ENCODE assay signal across 1 cellular context in the genomic region with DNA sequence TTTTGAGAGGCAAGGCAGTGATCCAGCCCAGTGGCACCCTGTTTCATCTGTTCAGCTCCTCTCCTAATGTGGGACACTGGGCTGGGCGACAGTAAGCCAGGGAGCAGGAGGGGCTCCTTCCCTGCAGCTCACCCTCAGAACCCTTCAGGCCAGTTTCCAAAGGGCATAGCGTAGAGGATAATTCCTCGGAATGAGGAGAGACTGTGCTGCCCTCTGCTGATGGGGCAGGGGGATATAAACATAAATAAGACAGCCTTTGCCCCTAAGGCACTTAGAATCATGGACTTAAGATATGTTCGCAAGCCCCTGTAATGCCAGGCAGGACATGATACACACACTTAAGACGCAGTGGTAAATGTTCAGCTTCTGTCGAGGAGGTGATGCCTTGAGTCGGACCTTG.
TF ChIP-seq lines count a peak whose summit lies in the region.

No MANE protein-coding gene starts in this region.

TF ChIP-seq in K562, 482 proteins besides CTCF, POLR2A, EP300 and RAD21:
- TF ChIP-seq ZNF165 (CRISPR knock-in tag; IDR thresholded peaks at IDR 0.05; ENCODE audit: borderline replicate concordance) (no peak), TCF7 (IDR thresholded peaks at IDR 0.05; ENCODE audit: borderline replicate concordance) (no peak), NFATC3 (IDR thresholded peaks at IDR 0.05) (no peak), TAF15 (IDR thresholded peaks at IDR 0.05; ENCODE audit: low read depth, low read length) (no peak), HDAC1 (IDR thresholded peaks at IDR 0.05) (no peak), PHTF2 (CRISPR knock-in tag; IDR thresholded peaks at IDR 0.05) (no peak), CBX2 (IDR thresholded peaks at IDR 0.05; ENCODE audit: insufficient read depth, low read length, poor library complexity, severe bottlenecking) (no peak), ZNF561 (CRISPR knock-in tag; conservative IDR thresholded peaks at IDR 0.05) (no peak), KDM4B (IDR thresholded peaks at IDR 0.05; ENCODE audit: borderline replicate concordance in 2 of 2, low read depth in 1 of 2) (no peak), HDGF (IDR thresholded peaks at IDR 0.05) (no peak), ZNF766 (CRISPR knock-in tag; conservative IDR thresholded peaks at IDR 0.05) (no peak)
- TF ChIP-seq, protein P1, sequence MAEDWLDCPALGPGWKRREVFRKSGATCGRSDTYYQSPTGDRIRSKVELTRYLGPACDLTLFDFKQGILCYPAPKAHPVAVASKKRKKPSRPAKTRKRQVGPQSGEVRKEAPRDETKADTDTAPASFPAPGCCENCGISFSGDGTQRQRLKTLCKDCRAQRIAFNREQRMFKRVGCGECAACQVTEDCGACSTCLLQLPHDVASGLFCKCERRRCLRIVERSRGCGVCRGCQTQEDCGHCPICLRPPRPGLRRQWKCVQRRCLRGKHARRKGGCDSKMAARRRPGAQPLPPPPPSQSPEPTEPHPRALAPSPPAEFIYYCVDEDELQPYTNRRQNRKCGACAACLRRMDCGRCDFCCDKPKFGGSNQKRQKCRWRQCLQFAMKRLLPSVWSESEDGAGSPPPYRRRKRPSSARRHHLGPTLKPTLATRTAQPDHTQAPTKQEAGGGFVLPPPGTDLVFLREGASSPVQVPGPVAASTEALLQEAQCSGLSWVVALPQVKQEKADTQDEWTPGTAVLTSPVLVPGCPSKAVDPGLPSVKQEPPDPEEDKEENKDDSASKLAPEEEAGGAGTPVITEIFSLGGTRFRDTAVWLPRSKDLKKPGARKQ (CRISPR knock-in tag; IDR thresholded peaks at IDR 0.05) = no peak
- TF ChIP-seq, protein P2, sequence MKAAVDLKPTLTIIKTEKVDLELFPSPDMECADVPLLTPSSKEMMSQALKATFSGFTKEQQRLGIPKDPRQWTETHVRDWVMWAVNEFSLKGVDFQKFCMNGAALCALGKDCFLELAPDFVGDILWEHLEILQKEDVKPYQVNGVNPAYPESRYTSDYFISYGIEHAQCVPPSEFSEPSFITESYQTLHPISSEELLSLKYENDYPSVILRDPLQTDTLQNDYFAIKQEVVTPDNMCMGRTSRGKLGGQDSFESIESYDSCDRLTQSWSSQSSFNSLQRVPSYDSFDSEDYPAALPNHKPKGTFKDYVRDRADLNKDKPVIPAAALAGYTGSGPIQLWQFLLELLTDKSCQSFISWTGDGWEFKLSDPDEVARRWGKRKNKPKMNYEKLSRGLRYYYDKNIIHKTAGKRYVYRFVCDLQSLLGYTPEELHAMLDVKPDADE (conservative IDR thresholded peaks at IDR 0.05; ENCODE audit: control insufficient read depth, low read depth, low read length) = no peak
